In genomic region chr20:51221103-51221502, GRCh38 we compare ENCODE assay signal across 15 cellular contexts.
DNase-seq lines count a peak whose midpoint lies in the region; ATAC-seq and TF ChIP-seq lines count a peak whose summit lies in the region.
"Had no signal": no experiment of that assay in that cellular context is flagged by ENCODE, and none has a peak within 500 bp of the region (broad histone marks: within the 10 kb centered on the region; RNA-seq: fewer than 3 reads in every experiment).

No MANE protein-coding gene starts in this region.

- no peaks in the 10 kb centered on the region; the same call in 1 of the 2 replicates for H3K36me3 ChIP-seq in HUES6 (ENCODE audit: control insufficient read depth, insufficient read depth, low read length)
- H3K36me3 ChIP-seq in trophoblast cell (ENCODE audit: control insufficient read depth in 1 of 2, insufficient read depth in 2 of 2, low read length in 2 of 2): no peaks in the 10 kb centered on the region
- no peaks in the 10 kb centered on the region for H3K36me3 ChIP-seq in left lung
- H3K36me3 ChIP-seq: BLaER1, SJCRH30 had no signal

- H3K9ac ChIP-seq in HUES6 (ENCODE audit: low read length) (peak overlapping the region; percentile 85), trophoblast cell (ENCODE audit: low read length) (no peak overlapping the region)
- H3K9ac ChIP-seq: BLaER1 had no signal

- H4K12ac ChIP-seq in trophoblast cell (ENCODE audit: low read depth, low read length): no peak overlapping the region

- peaks cover 28% of the 10 kb centered on the region for H3K4me1 ChIP-seq in HUES6 (ENCODE audit: control insufficient read depth, insufficient read depth, low read length)
- peaks cover 0 to 8% of the 10 kb centered on the region in 2 experiments for H3K4me1 ChIP-seq in trophoblast cell (ENCODE audit: control insufficient read depth in 1 of 2, insufficient read depth in 2 of 2, low read length in 2 of 2)
- H3K4me1 ChIP-seq in left lung: no peaks in the 10 kb centered on the region
- H3K4me1 ChIP-seq: BLaER1, SJCRH30 had no signal

- no peak overlapping the region for H3K4me2 ChIP-seq in trophoblast cell (ENCODE audit: low read length)
- H3K4me2 ChIP-seq: BLaER1 had no signal

- intact Hi-C loops in activated naive CD4-positive, alpha-beta T cell treated with anti-CD3 and anti-CD28 coated beads for 36 hours (cut with micrococcal nuclease): loop anchor here (2.0 to 10.0 kb wide), 4 partner anchors 234 to 429 kb away; no protein-coding TSS in a partner anchor
- intact Hi-C loops in left lung (cut with DNase I): no loop called here

- H3K4me1 Mint-ChIP-seq in activated naive CD4-positive, alpha-beta T cell treated with anti-CD3 and anti-CD28 coated beads for 36 hours (ENCODE audit: low read depth): peaks cover 15% of the 10 kb centered on the region
- peaks cover 13% of the 10 kb centered on the region for H3K4me1 Mint-ChIP-seq in chondrocyte (ENCODE audit: low read depth)

- H3K79me2 ChIP-seq in trophoblast cell (ENCODE audit: control insufficient read depth, insufficient read depth, low read length, poor library complexity): no peaks in the 10 kb centered on the region

- H3K9me3 ChIP-seq in HUES6 (ENCODE audit: control insufficient read depth, insufficient read depth, low read depth, low read length): peaks cover 29% of the 10 kb centered on the region
- peaks cover 8% of the 10 kb centered on the region for H3K9me3 ChIP-seq in trophoblast cell (ENCODE audit: insufficient read depth, low read depth, low read length)
- peaks cover 0 to 8% of the 10 kb centered on the region in 2 donors for H3K9me3 ChIP-seq in left lung
- H3K9me3 ChIP-seq: SJCRH30 had no signal

- H3K27ac Mint-ChIP-seq in activated naive CD4-positive, alpha-beta T cell treated with anti-CD3 and anti-CD28 coated beads for 36 hours: no peak overlapping the region
- no peak overlapping the region for H3K27ac Mint-ChIP-seq in activated naive CD4-positive, alpha-beta T cell treated with anti-CD3 and anti-CD28 coated beads, Interleukin-2, amount 50 U/mL, for 72 hours
- peak overlapping the region; percentile 80 for H3K27ac Mint-ChIP-seq in chondrocyte (ENCODE audit: unreplicated experiment)

- no peak overlapping the region for H2AK5ac ChIP-seq in trophoblast cell (ENCODE audit: low read length)

- H2BK5ac ChIP-seq in trophoblast cell (ENCODE audit: low read depth, low read length, poor library complexity): no peak overlapping the region

- TF ChIP-seq CTCF in chondrocyte (IDR thresholded peaks at IDR 0.05) (no peak), left lung (IDR thresholded peaks at IDR 0.05) (no peak)

- H3K4me3 ChIP-seq in HUES6 (ENCODE audit: low read depth, low read length): peak overlapping the region; percentile 51; the same call in 1 of the 2 replicates
- no peak overlapping the region for H3K4me3 ChIP-seq in trophoblast cell (ENCODE audit: low read depth, low read length)
- no peak overlapping the region for H3K4me3 ChIP-seq in left lung
- H3K4me3 ChIP-seq: BLaER1, K562, SJCRH30 had no signal

- H3K79me1 ChIP-seq in trophoblast cell (ENCODE audit: low read length): peaks cover 1% of the 10 kb centered on the region

- H3K27ac ChIP-seq in HUES6 (ENCODE audit: low read depth, low read length): peak overlapping the region; percentile 58; the same call in 1 of the 2 replicates
- H3K27ac ChIP-seq in trophoblast cell (ENCODE audit: low read depth, low read length): no peak overlapping the region
- H3K27ac ChIP-seq in left lung: no peak overlapping the region
- H3K27ac ChIP-seq: BLaER1, SJCRH30 had no signal

- H2BK12ac ChIP-seq in trophoblast cell (ENCODE audit: low read length): no peak overlapping the region

- peaks cover 52% of the 10 kb centered on the region for H3K27me3 Mint-ChIP-seq in activated naive CD4-positive, alpha-beta T cell treated with anti-CD3 and anti-CD28 coated beads for 36 hours (ENCODE audit: low read depth)
- no peaks in the 10 kb centered on the region for H3K27me3 Mint-ChIP-seq in chondrocyte (ENCODE audit: low read depth)

- H2BK120ac ChIP-seq in trophoblast cell (ENCODE audit: insufficient read depth, low read length, poor library complexity): no peak overlapping the region

- no peak overlapping the region for H3K18ac ChIP-seq in trophoblast cell (ENCODE audit: low read length)

- no peak overlapping the region for H3K4ac ChIP-seq in trophoblast cell (ENCODE audit: low read depth, low read length)

- no peak overlapping the region for H3K14ac ChIP-seq in trophoblast cell (ENCODE audit: low read length)

- no peak for DNase-seq in activated naive CD4-positive, alpha-beta T cell treated with anti-CD3 and anti-CD28 coated beads for 36 hours
- no peak for DNase-seq in activated naive CD4-positive, alpha-beta T cell treated with anti-CD3 and anti-CD28 coated beads, Interleukin-2, amount 50 U/mL, for 72 hours (ENCODE audit: low spot score in 2 of 2)
- DNase-seq in chondrocyte (ENCODE audit: low spot score) (no peak), trophoblast cell (no peak), EL (no peak), retina (no peak), left lung (no peak)
- DNase-seq: NCI-H1417 treated with DMSO at 0.1 percent for 48 hours, NCI-H2029 treated with DMSO at 0.1 percent for 48 hours, NCI-H748 treated with DMSO at 0.1 percent for 48 hours, OCI-M1, SJCRH30 had no signal

- H2AFZ ChIP-seq in trophoblast cell (ENCODE audit: insufficient read depth, low read length, poor library complexity): no peak overlapping the region

- ATAC-seq in activated naive CD4-positive, alpha-beta T cell treated with anti-CD3 and anti-CD28 coated beads, Interleukin-2, amount 50 U/mL, for 72 hours: no peak
- no peak for ATAC-seq in left lung

- peak overlapping the region; percentile 32 for H4K91ac ChIP-seq in trophoblast cell (ENCODE audit: low read depth, low read length)

- H3K27me3 ChIP-seq in HUES6 (ENCODE audit: control insufficient read depth, insufficient read depth, low read length) (no peaks in the 10 kb centered on the region), trophoblast cell (ENCODE audit: insufficient read depth, low read length) (no peaks in the 10 kb centered on the region), left lung (peaks cover 4 to 62% of the 10 kb centered on the region in 2 donors)

- H4K8ac ChIP-seq in trophoblast cell (ENCODE audit: low read depth, low read length): no peak overlapping the region

- H3K36me3 Mint-ChIP-seq in activated naive CD4-positive, alpha-beta T cell treated with anti-CD3 and anti-CD28 coated beads for 36 hours (ENCODE audit: low read depth): no peaks in the 10 kb centered on the region
- H3K36me3 Mint-ChIP-seq in activated naive CD4-positive, alpha-beta T cell treated with anti-CD3 and anti-CD28 coated beads, Interleukin-2, amount 50 U/mL, for 72 hours: peaks cover 0 to 5% of the 10 kb centered on the region in 2 donors
- H3K36me3 Mint-ChIP-seq in chondrocyte (ENCODE audit: low read depth): peaks cover 4% of the 10 kb centered on the region

- no peak overlapping the region for H3K23ac ChIP-seq in trophoblast cell (ENCODE audit: low read length)

- H3K4me3 Mint-ChIP-seq in activated naive CD4-positive, alpha-beta T cell treated with anti-CD3 and anti-CD28 coated beads for 36 hours: peak overlapping the region; percentile 67
- H3K4me3 Mint-ChIP-seq in chondrocyte (ENCODE audit: unreplicated experiment): peak overlapping the region; percentile 65

- H3K9me3 Mint-ChIP-seq in activated naive CD4-positive, alpha-beta T cell treated with anti-CD3 and anti-CD28 coated beads for 36 hours: peaks cover 7% of the 10 kb centered on the region
- H3K9me3 Mint-ChIP-seq in activated naive CD4-positive, alpha-beta T cell treated with anti-CD3 and anti-CD28 coated beads, Interleukin-2, amount 50 U/mL, for 72 hours: peaks cover 0 to 3% of the 10 kb centered on the region in 2 donors
- H3K9me3 Mint-ChIP-seq in chondrocyte (ENCODE audit: low read depth): peaks cover 4% of the 10 kb centered on the region

- no CpG with 5 or more reads among the region's 4 CpGs for WGBS in trophoblast cell (ENCODE audit: extremely low coverage, insufficient coverage, insufficient read length)

- CTCF ChIA-PET in activated naive CD4-positive, alpha-beta T cell treated with anti-CD3 and anti-CD28 coated beads for 36 hours (lab: Charles Lee): interaction anchor here (0.7 to 2.5 kb wide), 5 partner anchors 9 to 233 kb away, joined by 3 to 15 read pairs (median 3); no protein-coding TSS in a partner anchor
